In genomic region chr15:48498828-48499227, GRCh38 we compare ENCODE assay signal across 17 cellular contexts.
"Had no signal": no experiment of that assay in that cellular context is flagged by ENCODE, and none has a peak within 500 bp of the region (broad histone marks: within the 10 kb centered on the region; RNA-seq: fewer than 3 reads in every experiment).

No MANE protein-coding gene starts in this region.

- H3K27me3 ChIP-seq: heart left ventricle, sigmoid colon, stomach had no signal

- H3K27ac ChIP-seq: heart left ventricle, sigmoid colon, skin epidermis, stomach had no signal

- H3K9me3 ChIP-seq: heart left ventricle, sigmoid colon, stomach had no signal

- H3K4me1 ChIP-seq: sigmoid colon, stomach had no signal

- DNase-seq: cortex of kidney; effector memory CD4-positive, alpha-beta T cell; heart left ventricle; hippocampal formation; kidney glomerular epithelial cell; mammary epithelial cell; naive thymus-derived CD4-positive, alpha-beta T cell; nephron progenitor cell; sigmoid colon; stimulated activated CD4-positive, alpha-beta T cell treated with anti-CD3 and anti-CD28 coated beads, Interleukin-2, amount 100 ng/mL, for 24 hours; stimulated activated CD4-positive, alpha-beta T cell treated with anti-CD3 and anti-CD28 coated beads, Interleukin-4, amount 100 ng/mL, for 4 hours; stimulated activated naive CD4-positive, alpha-beta T cell; stomach; substantia nigra had no signal

- H3K4me3 ChIP-seq: heart left ventricle, sigmoid colon, skin epidermis, stomach had no signal

- ATAC-seq: esophagus mucosa; heart left ventricle; left lobe of liver; naive thymus-derived CD4-positive, alpha-beta T cell had no signal
